17 cellular contexts compared by ENCODE assay signal in genomic region chr22:30866811-30867271, GRCh38.
DNase-seq lines count a peak whose midpoint lies in the region; ATAC-seq, FAIRE-seq and TF ChIP-seq lines count a peak whose summit lies in the region.
"Had no signal": no experiment of that assay in that cellular context is flagged by ENCODE, and none has a peak within 500 bp of the region (broad histone marks: within the 10 kb centered on the region; RNA-seq: fewer than 3 reads in every experiment).

No MANE protein-coding gene starts in this region.

- H3K36me3 ChIP-seq in KOPT-K1 (ENCODE audit: insufficient read depth, low read length) (no peaks in the 10 kb centered on the region), H1 (ENCODE audit: control insufficient read depth in 2 of 4, insufficient read depth in 4 of 4, low read length in 3 of 4) (no peaks in the 10 kb centered on the region), spleen (peaks cover 0 to 10% (median 0%) of the 10 kb centered on the region in 6 donors)
- H3K36me3 ChIP-seq: breast epithelium, HAP-1, prostate gland, transverse colon had no signal

- ATAC-seq in GM21526 (IDR thresholded peaks at IDR 0.05; ENCODE audit: low FRiP score, unreplicated experiment): no peak

- H2BK15ac ChIP-seq in H1 (ENCODE audit: low read length): no peak overlapping the region

- TF ChIP-seq POLR2A in H1 (IDR thresholded peaks at IDR 0.05; ENCODE audit: control extremely low read depth in 1 of 2, low read depth in 2 of 2, low read length in 2 of 2): no peak
- no peak for TF ChIP-seq POLR2A in spleen (IDR thresholded peaks at IDR 0.05)

- H3K56ac ChIP-seq in H1 (replicated peaks; ENCODE audit: insufficient read length, low read depth, low read length): no peak overlapping the region

- H3K4me3 ChIP-seq in H1 (ENCODE audit: extremely low read depth in 1 of 4, insufficient read depth in 2 of 4, low read depth in 3 of 4, low read length in 4 of 4) (no peak overlapping the region), spleen (no peak overlapping the region)
- H3K4me3 ChIP-seq: breast epithelium, HAP-1, prostate gland, transverse colon had no signal

- H3K27me3 ChIP-seq in H1 (replicated peaks in 1 of 4; ENCODE audit: control insufficient read depth in 3 of 4, extremely low read depth in 1 of 4, insufficient read depth in 3 of 4, low read length in 3 of 4) (no peaks in the 10 kb centered on the region), spleen (replicated peaks in 1 of 7) (peaks cover 0 to 4% (median 0%) of the 10 kb centered on the region in 7 donors)
- H3K27me3 ChIP-seq: breast epithelium, transverse colon had no signal

- H2BK12ac ChIP-seq in H1 (ENCODE audit: low read depth, low read length): peak overlapping the region; percentile 11; the same call in 1 of the 2 replicates

- no peaks in the 10 kb centered on the region for H3K79me2 ChIP-seq in H1 (ENCODE audit: control insufficient read depth in 1 of 2, insufficient read depth in 2 of 2, low read length in 2 of 2)

- peak; percentile 35 to 53 for TF ChIP-seq RAD21 in H1 (IDR thresholded peaks at IDR 0.05 in 1 of 2, conservative IDR thresholded peaks at IDR 0.05 in 1 of 2; ENCODE audit: low read depth in 2 of 2, low read length in 2 of 2)

- no peak overlapping the region for H4K8ac ChIP-seq in H1 (ENCODE audit: extremely low read depth, insufficient read depth, low read length)

- H3K27ac ChIP-seq in KOPT-K1 (ENCODE audit: low read depth, low read length, poor library complexity, severe bottlenecking): peak overlapping the region; percentile 79
- no peak overlapping the region for H3K27ac ChIP-seq in H1 (ENCODE audit: low read depth, low read length)
- no peak overlapping the region for H3K27ac ChIP-seq in spleen
- H3K27ac ChIP-seq: breast epithelium, prostate gland, transverse colon had no signal

- no peak overlapping the region for H3K4ac ChIP-seq in H1 (replicated peaks; ENCODE audit: insufficient read length, low read depth, low read length)

- no peak overlapping the region for H2AFZ ChIP-seq in H1 (ENCODE audit: low read length)

- no peak overlapping the region for H3K23ac ChIP-seq in H1 (ENCODE audit: insufficient read length)

- intact Hi-C loops in spleen (cut with DNase I; ENCODE audit: low total_unique reads): no loop called here

- no peaks in the 10 kb centered on the region for H3K23me2 ChIP-seq in H1 (ENCODE audit: low read depth, low read length)

- 0 out of 2 replicates have a peak overlapping the region, but pooled peaks have one; percentile 17 for H2AK5ac ChIP-seq in H1 (ENCODE audit: low read depth, low read length)

- no peak overlapping the region for H2BK20ac ChIP-seq in H1 (ENCODE audit: low read length)

- H4K5ac ChIP-seq in H1 (ENCODE audit: insufficient read length, low read depth, low read length): no peak overlapping the region

- H3K9me3 ChIP-seq in KOPT-K1 (ENCODE audit: insufficient read depth, low read length, poor library complexity, severe bottlenecking): no peaks in the 10 kb centered on the region
- no peaks in the 10 kb centered on the region for H3K9me3 ChIP-seq in H1 (ENCODE audit: insufficient read depth in 2 of 2, low read depth in 1 of 2, low read length in 1 of 2)
- H3K9me3 ChIP-seq in spleen: no peaks in the 10 kb centered on the region
- H3K9me3 ChIP-seq: breast epithelium, HAP-1, prostate gland, transverse colon had no signal

- TF ChIP-seq CTCF in H1 (IDR thresholded peaks at IDR 0.05; ENCODE audit: control extremely low read depth in 1 of 3, insufficient read depth in 1 of 3, low read depth in 1 of 3, low read length in 3 of 3) (peak; percentile 24 to 50 (median 43)), spleen (IDR thresholded peaks at IDR 0.05 in 8 of 11, conservative IDR thresholded peaks at IDR 0.05 in 3 of 11) (no peak)

- H2BK5ac ChIP-seq in H1 (ENCODE audit: low read depth, low read length): no peak overlapping the region

- H4K20me1 ChIP-seq in H1 (replicated peaks in 1 of 2; ENCODE audit: control insufficient read depth in 1 of 2, insufficient read depth in 2 of 2, low read length in 2 of 2): peaks cover 0 to 2% of the 10 kb centered on the region in 2 experiments

- CTCF ChIA-PET in H1 (lab: Charles Lee; ENCODE audit: partially characterized antibody): interaction anchor here (0.6 to 3.1 kb wide), 7 partner anchors 16 to 104 kb away, joined by 3 to 12 read pairs (median 4); no protein-coding TSS in a partner anchor

- H3K18ac ChIP-seq in H1 (ENCODE audit: extremely low read depth, low read length): no peak overlapping the region

- no peak overlapping the region for H3K9ac ChIP-seq in H1 (replicated peaks in 1 of 4; ENCODE audit: extremely low read depth in 1 of 4, low read depth in 3 of 4, low read length in 3 of 4)

- DNase-seq in NCI-H82 (lab: John Stamatoyannopoulos, UW): peak; percentile 16
- no peak for DNase-seq in NCI-H82 treated with DMSO at 0.1 percent for 48 hours (lab: John Stamatoyannopoulos, UW; ENCODE audit: unreplicated experiment)
- no peak for DNase-seq in H1 (ENCODE audit: low read depth in 1 of 2, low spot score in 2 of 2)
- DNase-seq in pulmonary artery endothelial cell (ENCODE audit: low read depth, low spot score): peak; percentile 33
- no peak for DNase-seq in stimulated activated CD4-positive, alpha-beta T cell treated with anti-CD3 and anti-CD28 coated beads, Interleukin-12 subunit alpha, Interleukin-12 subunit beta, amount 100 ng/mL, for 4 hours
- no peak for DNase-seq in spleen
- DNase-seq: activated CD8-positive, alpha-beta memory T cell treated with anti-CD3 and anti-CD28 coated beads, Interleukin-2, amount 50 U/mL, for 4 hours; DMS53; NCI-H1092 treated with DMSO at 0.1 percent for 48 hours; T-helper 9 cell; transverse colon had no signal

- POLR2A ChIA-PET in H1 (lab: Charles Lee; ENCODE audit: partially characterized antibody): interaction anchor here (0.8 kb wide), 1 partner anchor 313 kb away, joined by 4 read pairs; no protein-coding TSS in a partner anchor

- FAIRE-seq in H1 (lab: Jason Lieb, UNC): no peak
- FAIRE-seq: A204.1 had no signal

- H2BK120ac ChIP-seq in H1 (replicated peaks; ENCODE audit: low read depth, low read length): no peak overlapping the region

- H3K4me2 ChIP-seq in H1 (ENCODE audit: insufficient read depth in 1 of 2, low read depth in 2 of 2, low read length in 2 of 2): no peak overlapping the region

- H3K4me1 ChIP-seq in H1 (replicated peaks in 1 of 4; ENCODE audit: control insufficient read depth in 3 of 4, insufficient read depth in 4 of 4, low read length in 3 of 4) (peaks cover 0 to 7% (median 0%) of the 10 kb centered on the region in 4 experiments; a peak in 1 of 7 replicates), spleen (no peaks in the 10 kb centered on the region)
- H3K4me1 ChIP-seq: breast epithelium, HAP-1, prostate gland, transverse colon had no signal

- TF ChIP-seq EP300 in H1 (IDR thresholded peaks at IDR 0.05; ENCODE audit: borderline replicate concordance in 1 of 2, low read depth in 2 of 2, low read length in 2 of 2): no peak

- H4K91ac ChIP-seq in H1 (replicated peaks; ENCODE audit: insufficient read length, low read length): no peak overlapping the region

- 83% methylated on average over 4 of the region's 4 CpGs; no CpG with 5 or more reads in 1 of the 2 experiments for WGBS in H1 (ENCODE audit: extremely low coverage in 1 of 2, insufficient coverage in 1 of 2, insufficient read length in 1 of 2, insufficient replicate concordance in 2 of 2, low coverage in 1 of 2, low lambda C conversion rate in 2 of 2, missing lambda C conversion rate in 1 of 2), 2 experiments
- WGBS in spleen, 5 donors: 48 to 74% (median 67%) methylated on average over 2 to 4 of the region's 4 CpGs

- H3K14ac ChIP-seq in H1 (ENCODE audit: insufficient read length): no peak overlapping the region

- no peaks in the 10 kb centered on the region for H3K79me1 ChIP-seq in H1 (ENCODE audit: low read depth, low read length)

TF ChIP-seq in H1, 55 proteins besides CTCF, POLR2A, EP300 and RAD21 (continues in another document):
- no peak for TF ChIP-seq CTBP2 (IDR thresholded peaks at IDR 0.05; ENCODE audit: borderline replicate concordance, insufficient read depth, insufficient read length, low read length)
- no peak for TF ChIP-seq SIN3A (conservative IDR thresholded peaks at IDR 0.05 in 1 of 2, IDR thresholded peaks at IDR 0.05 in 1 of 2; ENCODE audit: low read depth in 1 of 2, low read length in 2 of 2)
- TF ChIP-seq CHD1 (IDR thresholded peaks at IDR 0.05; ENCODE audit: low read depth, low read length): no peak
- no peak for TF ChIP-seq TCF12 (IDR thresholded peaks at IDR 0.05; ENCODE audit: low read depth, low read length)

Comparison
In these comparisons a context has a peak if more than half of its experiments do, and no peak if none do; other contexts are left out.
1. DNase-seq: peak in NCI-H82 (single experiment) and pulmonary artery endothelial cell (single experiment); none in NCI-H82 treated with DMSO at 0.1 percent for 48 hours (single experiment), H1 (0 of 2), stimulated activated CD4-positive, alpha-beta T cell treated with anti-CD3 and anti-CD28 coated beads, Interleukin-12 subunit alpha, Interleukin-12 subunit beta, amount 100 ng/mL, for 4 hours (single experiment) and spleen (single experiment).
2. CTCF ChIP-seq: peak in H1 (3 of 3); none in spleen (0 of 11).